In genomic region chr16:17768257-17768656, GRCh38 we compare ENCODE assay signal across 18 cellular contexts.
A peak's percentile ranks its signal among the peaks of the same experiment; 100 is the strongest.
DNase-seq lines count a peak whose midpoint lies in the region; ATAC-seq and TF ChIP-seq lines count a peak whose summit lies in the region.
"Had no signal": no experiment of that assay in that cellular context is flagged by ENCODE, and none has a peak within 500 bp of the region (broad histone marks: within the 10 kb centered on the region; RNA-seq: fewer than 3 reads in every experiment).

No MANE protein-coding gene starts in this region.

- no peak for TF ChIP-seq POLR2A in esophagus squamous epithelium (IDR thresholded peaks at IDR 0.05)

- H3K4me1 ChIP-seq in esophagus squamous epithelium = no peaks in the 10 kb centered on the region

- intact Hi-C loops in esophagus squamous epithelium (cut with DNase I) = no loop called here

- no peak for ATAC-seq in GM21576 (IDR thresholded peaks at IDR 0.05; ENCODE audit: unreplicated experiment)
- ATAC-seq: activated T-cell treated with anti-CD3 and anti-CD28 coated beads, Interleukin-2, amount 50 U/mL, for 72 hours had no signal

- no peak overlapping the region for H3K27ac ChIP-seq in esophagus squamous epithelium
- H3K27ac ChIP-seq: hepatocyte had no signal

- TF ChIP-seq CTCF in AG09319 (IDR thresholded peaks at IDR 0.05; ENCODE audit: low read depth, low read length) (no peak), choroid plexus epithelial cell (conservative IDR thresholded peaks at IDR 0.05; ENCODE audit: low read depth, low read length) (no peak), esophagus squamous epithelium (IDR thresholded peaks at IDR 0.05) (no peak)

- H3K4me3 ChIP-seq in MG63 (no peak overlapping the region), choroid plexus epithelial cell (ENCODE audit: low read depth, low read length) (no peak overlapping the region), esophagus squamous epithelium (no peak overlapping the region)
- H3K4me3 ChIP-seq: hepatocyte had no signal

- DNase-seq in AG09319 (ENCODE audit: extremely low read depth, low read depth) (peak; percentile 27), MG63 (peak; percentile 6), choroid plexus epithelial cell (ENCODE audit: low read depth) (peak; percentile 78), kidney glomerular epithelial cell (lab: John Stamatoyannopoulos, UW) (peak; percentile 6), NCI-H1694 (lab: John Stamatoyannopoulos, UW) (no peak), esophagus squamous epithelium (lab: John Stamatoyannopoulos, UW) (no peak), HEK293T (ENCODE audit: extremely low spot score) (no peak)
- DNase-seq: ACHN; activated CD4-positive, alpha-beta memory T cell treated with anti-CD3 and anti-CD28 coated beads for 36 hours; activated naive CD8-positive, alpha-beta T cell treated with anti-CD3 and anti-CD28 coated beads for 36 hours; activated T-cell treated with anti-CD3 and anti-CD28 coated beads, Interleukin-2, amount 50 U/mL, for 72 hours; Calu3; Karpas-422; NCI-H1436 treated with DMSO at 0.1 percent for 48 hours; NCI-H345; stimulated activated CD4-positive, alpha-beta T cell treated with anti-CD3 and anti-CD28 coated beads, Interleukin-15, amount 100 ng/mL, for 24 hours had no signal

- CTCF ChIA-PET in HEK293T (lab: Yijun Ruan, JAX) = no interaction called here

- POLR2A ChIA-PET in HEK293T (lab: Yijun Ruan, JAX) = no interaction called here

- H3K27me3 ChIP-seq in MG63 = no peaks in the 10 kb centered on the region
- no peaks in the 10 kb centered on the region for H3K27me3 ChIP-seq in esophagus squamous epithelium

- no peaks in the 10 kb centered on the region for H3K36me3 ChIP-seq in MG63
- H3K36me3 ChIP-seq in esophagus squamous epithelium = no peaks in the 10 kb centered on the region

- WGBS in esophagus squamous epithelium, 2 donors = 5 to 8% methylated on average over 1 of the region's 1 CpG

- H3K9me3 ChIP-seq in MG63 = no peaks in the 10 kb centered on the region; the same call in 1 of the 2 replicates
- H3K9me3 ChIP-seq in esophagus squamous epithelium = no peaks in the 10 kb centered on the region

TF ChIP-seq in HEK293T, 16 proteins besides CTCF, POLR2A, EP300 and RAD21:
- TF ChIP-seq FOXM1 (IDR thresholded peaks at IDR 0.05; ENCODE audit: borderline replicate concordance) (no peak), ZNF384 (IDR thresholded peaks at IDR 0.05) (no peak), ARNT (IDR thresholded peaks at IDR 0.05) (no peak), CTBP1 (IDR thresholded peaks at IDR 0.05; ENCODE audit: borderline replicate concordance) (no peak), FOXA1 (IDR thresholded peaks at IDR 0.05) (no peak), FOXK2 (IDR thresholded peaks at IDR 0.05) (no peak), HDGF (IDR thresholded peaks at IDR 0.05; ENCODE audit: borderline replicate concordance) (no peak), SUZ12 (IDR thresholded peaks at IDR 0.05) (no peak), TARDBP (IDR thresholded peaks at IDR 0.05) (no peak), PKNOX1 (IDR thresholded peaks at IDR 0.05) (no peak), BHLHE40 (IDR thresholded peaks at IDR 0.05; ENCODE audit: borderline replicate concordance) (no peak)
TF ChIP-seq in HEK293T: peak in this region for 0.

Comparison
In these comparisons a context has a peak if more than half of its experiments do, and no peak if none do; other contexts are left out.
1. DNase-seq: peak in AG09319 (single experiment), MG63 (single experiment), choroid plexus epithelial cell (single experiment) and kidney glomerular epithelial cell (single experiment); none in NCI-H1694 (single experiment), esophagus squamous epithelium (single experiment) and HEK293T (single experiment).